In the genomic region with DNA sequence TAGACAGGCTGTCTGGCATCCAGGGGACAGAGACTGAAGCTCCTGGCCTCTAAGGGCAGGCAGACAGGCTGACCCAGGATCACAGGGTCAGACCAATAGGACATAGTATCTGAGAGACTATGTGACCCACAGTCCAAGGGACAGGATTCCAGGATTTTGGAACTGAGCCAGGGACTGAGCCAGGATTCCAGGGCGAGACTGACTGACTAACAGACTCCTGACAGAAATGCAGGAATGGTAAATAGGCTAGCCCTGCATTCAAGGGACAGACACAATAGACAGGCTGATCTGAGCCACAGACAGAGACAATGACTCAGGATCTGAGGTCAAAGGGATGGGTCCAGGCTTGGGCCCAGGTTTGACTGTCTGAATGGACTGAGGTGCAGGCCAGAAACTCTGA, we compare ENCODE assay signal across 1 cellular context.
TF ChIP-seq lines count a peak whose summit lies in the region.

No MANE protein-coding gene starts in this region.

TF ChIP-seq in endothelial cell of umbilical vein, 7 proteins besides CTCF, POLR2A, EP300 and RAD21:
- no peak for TF ChIP-seq GATA2 (IDR thresholded peaks at IDR 0.05; ENCODE audit: insufficient read depth, insufficient read length, low read depth, low read length)
- TF ChIP-seq, protein P1, sequence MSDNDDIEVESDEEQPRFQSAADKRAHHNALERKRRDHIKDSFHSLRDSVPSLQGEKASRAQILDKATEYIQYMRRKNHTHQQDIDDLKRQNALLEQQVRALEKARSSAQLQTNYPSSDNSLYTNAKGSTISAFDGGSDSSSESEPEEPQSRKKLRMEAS (IDR thresholded peaks at IDR 0.05; ENCODE audit: insufficient read depth, insufficient read length) = no peak
- no peak for TF ChIP-seq EZH2 (IDR thresholded peaks at IDR 0.05; ENCODE audit: borderline replicate concordance, low read depth, low read length, severe bottlenecking)
- no peak for TF ChIP-seq FOS (IDR thresholded peaks at IDR 0.05; ENCODE audit: borderline replicate concordance, insufficient read depth, low read length)
- TF ChIP-seq POLR2AphosphoS5 (IDR thresholded peaks at IDR 0.05; ENCODE audit: insufficient read depth, low read depth, low read length) = no peak
- no peak for TF ChIP-seq MYC (IDR thresholded peaks at IDR 0.05; ENCODE audit: low read depth, low read length)
- TF ChIP-seq JUN (IDR thresholded peaks at IDR 0.05; ENCODE audit: borderline replicate concordance, insufficient read depth, insufficient read length, low read depth) = no peak
